In the genomic region with DNA sequence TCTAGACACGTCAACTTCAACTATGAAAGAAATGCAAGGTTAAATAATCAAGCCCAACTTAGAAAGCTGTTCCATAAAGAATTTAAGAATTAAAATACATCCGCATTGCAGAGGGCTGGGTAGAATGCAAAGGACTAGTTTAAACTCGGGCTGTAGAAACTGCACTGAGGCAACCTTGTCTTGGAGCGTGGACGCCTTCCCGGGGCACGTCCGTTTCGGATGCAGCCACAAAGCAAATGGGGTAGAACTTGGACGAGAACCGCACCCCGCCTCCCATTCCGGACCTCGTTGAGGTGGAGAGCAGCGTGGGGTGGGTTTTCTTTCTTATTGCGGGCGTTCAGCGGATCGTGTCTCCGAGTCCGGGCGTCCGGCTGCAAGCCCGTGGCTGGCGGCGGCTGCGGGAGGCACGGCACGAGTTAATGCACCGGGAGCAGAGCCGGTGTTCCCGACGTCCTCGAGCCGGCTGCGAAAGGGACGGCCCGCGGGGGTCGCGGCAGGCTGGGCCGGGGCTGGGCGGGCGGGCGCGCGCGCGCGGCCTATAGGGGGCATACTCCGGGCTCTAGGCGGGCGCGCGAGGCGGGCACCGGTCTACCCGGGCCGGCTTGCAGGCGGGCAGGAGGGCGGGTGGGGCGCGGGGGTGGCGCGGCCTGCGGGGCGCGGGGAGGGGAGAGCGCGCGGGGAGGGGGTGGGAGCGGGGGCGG, we compare ENCODE assay signal across 8 cellular contexts. TPM values are rescaled to one million over a fixed set of nuclear protein-coding genes. Genes with fewer than 3 reads are reported as not detected.
A peak's percentile ranks its signal among the peaks of the same experiment; 100 is the strongest.
DNase-seq lines count a peak whose midpoint lies in the region; ATAC-seq and TF ChIP-seq lines count a peak whose summit lies in the region.

No MANE protein-coding gene starts in this region.

- TF ChIP-seq CTCF in heart left ventricle (IDR thresholded peaks at IDR 0.05), result peak in 11 of 12 donors; percentile 8 to 54 (median 21)
- peak; percentile 59 for TF ChIP-seq CTCF in type B pancreatic cell (conservative IDR thresholded peaks at IDR 0.05)

- no peaks in the 10 kb centered on the region for H3K9me3 ChIP-seq in heart left ventricle

- no peaks in the 10 kb centered on the region for H3K36me3 ChIP-seq in heart left ventricle

- H3K27me3 Mint-ChIP-seq in type B pancreatic cell, result no peaks in the 10 kb centered on the region

- peaks cover 0 to 52% (median 18%) of the 10 kb centered on the region in 12 donors for H3K4me1 ChIP-seq in heart left ventricle

- DNase-seq in NK-92 treated with Interleukin-12 subunit alpha and Interleukin-12 subunit beta, amount 100 ng/mL, for 24 hours (lab: John Stamatoyannopoulos, UW), result peak; percentile 78
- DNase-seq in NK-92 (lab: John Stamatoyannopoulos, UW; ENCODE audit: unreplicated experiment) (no peak), heart left ventricle (peak; percentile 63 to 84 (median 67)), posterior cingulate gyrus (peak in 8 of 10 donors; percentile 29 to 91 (median 60)), type B pancreatic cell (ENCODE audit: extremely low spot score, unreplicated experiment) (peak; percentile 76)
- DNase-seq in activated naive CD8-positive, alpha-beta T cell treated with anti-CD3 and anti-CD28 coated beads, Interleukin-2, amount 50 U/mL, for 16 hours (ENCODE audit: low read depth, low spot score), result peak; percentile 17

- H3K36me3 Mint-ChIP-seq in type B pancreatic cell, result no peaks in the 10 kb centered on the region

- 0 to 1% (median 0%) methylated on average over 12 to 68 of the region's 73 CpGs for WGBS in heart left ventricle, 4 donors

- H3K4me1 Mint-ChIP-seq in type B pancreatic cell (ENCODE audit: unreplicated experiment), result peaks cover 47% of the 10 kb centered on the region

- peak overlapping the region; percentile 54 to 92 (median 82) for H3K4me3 ChIP-seq in heart left ventricle

- peak overlapping the region; percentile 93 for H3K27ac Mint-ChIP-seq in type B pancreatic cell

- ATAC-seq in HG03196 (IDR thresholded peaks at IDR 0.05; ENCODE audit: unreplicated experiment) (peak; percentile 3), heart left ventricle (no peak)

- H3K9me3 Mint-ChIP-seq in type B pancreatic cell, result no peaks in the 10 kb centered on the region

- H3K27ac ChIP-seq in heart left ventricle, result peak overlapping the region; percentile 39 to 98 (median 91)

- no peaks in the 10 kb centered on the region for H3K27me3 ChIP-seq in heart left ventricle

- intact Hi-C loops in heart left ventricle (cut with DNase I), result loop anchor here (2.0 to 10.0 kb wide), 24 partner anchors 49 to 1037 kb away; no protein-coding TSS in a partner anchor
- intact Hi-C loops in posterior cingulate gyrus (cut with DNase I), result loop anchor here (2.0 kb wide), 1 partner anchor 243 kb away; no protein-coding TSS in a partner anchor

- H3K4me3 Mint-ChIP-seq in type B pancreatic cell, result peak overlapping the region; percentile 99

- TF ChIP-seq POLR2A in Raji (IDR thresholded peaks at IDR 0.05; ENCODE audit: insufficient read depth, low read depth, low read length) (peak; percentile 30; the same call in 1 of the 2 replicates), heart left ventricle (IDR thresholded peaks at IDR 0.05) (peak in 1 of 2 donors; percentile 26)

RNA-seq across cellular contexts. Expression of a gene that starts 2.0 kb away (rescaled TPM):
- total RNA-seq in heart left ventricle, result 10 to 100 TPM in 3 of 9 donors, 1 to 10 TPM in 6; 6.0 to 12.2 (median 8.5) TPM
- polyA plus RNA-seq in heart left ventricle, result 1 to 10 TPM; 3.5 to 4.1 TPM
- 35.9 and 43.9 TPM in 2 replicates for total RNA-seq in type B pancreatic cell (ENCODE audit: low replicate concordance)
